1 cellular context compared by ENCODE assay signal in the genomic region with DNA sequence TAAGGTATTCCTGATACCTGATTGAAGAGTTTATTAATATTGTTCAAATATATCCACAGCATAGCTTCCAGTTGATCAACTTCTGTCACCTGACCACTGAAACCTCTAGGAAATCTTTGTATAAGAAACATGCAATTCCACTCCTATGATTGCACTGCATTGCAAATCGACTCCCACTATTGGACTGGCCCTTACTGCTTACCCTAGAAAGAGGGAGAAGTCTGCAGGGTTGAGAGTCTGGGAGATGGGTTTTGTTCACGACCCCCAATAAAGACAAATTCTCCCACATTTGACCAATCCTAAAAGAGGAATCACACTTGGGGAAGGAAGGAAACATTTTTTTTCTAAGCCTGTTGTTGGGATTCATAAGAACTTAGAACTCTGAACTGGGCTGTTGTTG.
TF ChIP-seq lines count a peak whose summit lies in the region.

No MANE protein-coding gene starts in this region.

TF ChIP-seq in endothelial cell of umbilical vein, 7 proteins besides CTCF, POLR2A, EP300 and RAD21:
- TF ChIP-seq, protein P1, sequence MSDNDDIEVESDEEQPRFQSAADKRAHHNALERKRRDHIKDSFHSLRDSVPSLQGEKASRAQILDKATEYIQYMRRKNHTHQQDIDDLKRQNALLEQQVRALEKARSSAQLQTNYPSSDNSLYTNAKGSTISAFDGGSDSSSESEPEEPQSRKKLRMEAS (IDR thresholded peaks at IDR 0.05; ENCODE audit: insufficient read depth, insufficient read length) = no peak
- TF ChIP-seq JUN (IDR thresholded peaks at IDR 0.05; ENCODE audit: borderline replicate concordance, insufficient read depth, insufficient read length, low read depth) = no peak
- no peak for TF ChIP-seq FOS (IDR thresholded peaks at IDR 0.05; ENCODE audit: borderline replicate concordance, insufficient read depth, low read length)
- no peak for TF ChIP-seq GATA2 (IDR thresholded peaks at IDR 0.05; ENCODE audit: insufficient read depth, insufficient read length, low read depth, low read length)
- TF ChIP-seq EZH2 (IDR thresholded peaks at IDR 0.05; ENCODE audit: borderline replicate concordance, low read depth, low read length, severe bottlenecking) = no peak
- TF ChIP-seq POLR2AphosphoS5 (IDR thresholded peaks at IDR 0.05; ENCODE audit: insufficient read depth, low read depth, low read length) = no peak
- no peak for TF ChIP-seq MYC (IDR thresholded peaks at IDR 0.05; ENCODE audit: low read depth, low read length)
TF ChIP-seq in endothelial cell of umbilical vein: peak in this region for 0.
